ENCODE assay signal across 33 cellular contexts in the genomic region with DNA sequence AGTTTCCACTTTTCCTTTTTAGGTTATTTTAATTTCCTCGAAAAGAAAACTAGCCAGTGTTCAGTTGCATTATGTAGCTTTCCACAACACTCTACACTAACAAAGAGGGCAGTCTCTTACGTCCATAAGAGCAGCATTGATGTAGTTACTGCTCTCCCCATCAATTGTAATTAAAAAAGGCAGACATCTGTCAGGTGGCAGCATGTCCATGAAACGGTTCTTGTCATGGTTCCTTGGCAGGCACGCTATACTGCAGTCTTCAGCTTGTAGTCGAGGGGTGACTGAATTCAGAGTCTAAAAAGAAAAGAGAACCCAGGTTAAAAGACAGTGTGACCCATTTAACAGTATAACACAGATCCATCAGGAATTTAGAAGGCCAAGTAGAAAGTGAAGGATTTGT.
A peak's percentile ranks its signal among the peaks of the same experiment; 100 is the strongest.
DNase-seq lines count a peak whose midpoint lies in the region; ATAC-seq and FAIRE-seq lines count a peak whose summit lies in the region.
"Had no signal": no experiment of that assay in that cellular context is flagged by ENCODE, and none has a peak within 500 bp of the region (broad histone marks: within the 10 kb centered on the region; RNA-seq: fewer than 3 reads in every experiment).

No MANE protein-coding gene starts in this region.

- no peak for DNase-seq in activated T-cell treated with anti-CD3 and anti-CD28 coated beads, Interleukin-2, amount 50 U/mL, for 72 hours
- no peak for DNase-seq in activated T-cell treated with anti-CD3 and anti-CD28 coated beads, Interleukin-2, amount 50 U/mL, for 4 hours
- DNase-seq in anterior cingulate cortex (lab: John Stamatoyannopoulos, UW) = peak in 31 of 58 donors; percentile 1 to 82 (median 27)
- DNase-seq in medulla oblongata (ENCODE audit: extremely low spot score) = peak; percentile 87
- no peak for DNase-seq in HTR-8/SVneo (ENCODE audit: insufficient read length, low spot score)
- DNase-seq in SK-N-DZ (ENCODE audit: low spot score) = no peak
- DNase-seq: activated CD4-positive, alpha-beta T cell treated with anti-CD3 and anti-CD28 coated beads for 36 hours; activated naive CD4-positive, alpha-beta T cell; activated T-cell treated with anti-CD3 and anti-CD28 coated beads, Interleukin-2, amount 50 U/mL, for 48 hours; amniotic stem cell; CD4-positive, alpha-beta memory T cell; DMS153; effector CD8-positive, alpha-beta T cell; GOT3; HFFc6; left cardiac atrium; NCI-H1105; NCI-H1930; NCI-H2227 treated with DMSO at 0.1 percent for 48 hours; NCI-H774; stimulated activated CD4-positive, alpha-beta T cell treated with anti-CD3 and anti-CD28 coated beads, Interleukin-15, amount 100 ng/mL, for 24 hours; stimulated activated naive CD4-positive, alpha-beta T cell; T-helper 2 cell; tibial artery had no signal

- peak overlapping the region in 1 of 2 donors; percentile 14 for H3K4me3 Mint-ChIP-seq in activated T-cell treated with anti-CD3 and anti-CD28 coated beads, Interleukin-2, amount 50 U/mL, for 72 hours
- H3K4me3 Mint-ChIP-seq in activated T-cell treated with anti-CD3 and anti-CD28 coated beads, Interleukin-2, amount 50 U/mL, for 4 hours = no peak overlapping the region
- H3K4me3 Mint-ChIP-seq: activated CD4-positive, alpha-beta T cell treated with anti-CD3 and anti-CD28 coated beads for 36 hours; CD4-positive, alpha-beta memory T cell; HFFc6 had no signal

- peaks cover 19% of the 10 kb centered on the region for H3K4me1 Mint-ChIP-seq in activated T-cell treated with anti-CD3 and anti-CD28 coated beads, Interleukin-2, amount 50 U/mL, for 72 hours (ENCODE audit: low read depth)
- H3K4me1 Mint-ChIP-seq in activated T-cell treated with anti-CD3 and anti-CD28 coated beads, Interleukin-2, amount 50 U/mL, for 4 hours (ENCODE audit: low read depth) = peaks cover 15% of the 10 kb centered on the region

- H3K9me3 Mint-ChIP-seq in activated T-cell treated with anti-CD3 and anti-CD28 coated beads, Interleukin-2, amount 50 U/mL, for 72 hours = peaks cover 2 to 3% of the 10 kb centered on the region in 2 donors
- no peaks in the 10 kb centered on the region for H3K9me3 Mint-ChIP-seq in activated T-cell treated with anti-CD3 and anti-CD28 coated beads, Interleukin-2, amount 50 U/mL, for 4 hours
- H3K9me3 Mint-ChIP-seq: CD4-positive, alpha-beta memory T cell; HFFc6 had no signal

- H3K27ac ChIP-seq in temporal lobe (ENCODE audit: low read depth, low read length) = peak overlapping the region; percentile 48
- H3K27ac ChIP-seq: breast epithelium, epithelial cell of prostate, RWPE1, tibial artery had no signal

- peaks cover 4 to 5% of the 10 kb centered on the region in 2 donors for H3K36me3 Mint-ChIP-seq in activated T-cell treated with anti-CD3 and anti-CD28 coated beads, Interleukin-2, amount 50 U/mL, for 72 hours (ENCODE audit: insufficient read depth in 2 of 2)
- no peaks in the 10 kb centered on the region for H3K36me3 Mint-ChIP-seq in activated T-cell treated with anti-CD3 and anti-CD28 coated beads, Interleukin-2, amount 50 U/mL, for 4 hours (ENCODE audit: insufficient read depth)

- no peaks in the 10 kb centered on the region for H3K27me3 Mint-ChIP-seq in activated T-cell treated with anti-CD3 and anti-CD28 coated beads, Interleukin-2, amount 50 U/mL, for 72 hours (ENCODE audit: low read depth)
- no peaks in the 10 kb centered on the region for H3K27me3 Mint-ChIP-seq in activated T-cell treated with anti-CD3 and anti-CD28 coated beads, Interleukin-2, amount 50 U/mL, for 4 hours (ENCODE audit: low read depth)
- H3K27me3 Mint-ChIP-seq: activated CD4-positive, alpha-beta T cell treated with anti-CD3 and anti-CD28 coated beads for 36 hours; CD4-positive, alpha-beta memory T cell; progenitor cell of endocrine pancreas had no signal

- ATAC-seq in activated T-cell treated with anti-CD3 and anti-CD28 coated beads, Interleukin-2, amount 50 U/mL, for 72 hours (replicated peaks in 1 of 2) = no peak
- no peak for ATAC-seq in activated T-cell treated with anti-CD3 and anti-CD28 coated beads, Interleukin-2, amount 50 U/mL, for 4 hours
- ATAC-seq in HG02970 (IDR thresholded peaks at IDR 0.05; ENCODE audit: low FRiP score, unreplicated experiment) = no peak
- ATAC-seq: activated CD4-positive, alpha-beta T cell treated with anti-CD3 and anti-CD28 coated beads for 36 hours; K562; left cardiac atrium; SK-N-SH treated with all-trans-retinoic acid at 6 μM for 48 hours had no signal

- H3K27ac Mint-ChIP-seq in activated T-cell treated with anti-CD3 and anti-CD28 coated beads, Interleukin-2, amount 50 U/mL, for 72 hours = peak overlapping the region; percentile 54
- H3K27ac Mint-ChIP-seq: activated CD4-positive, alpha-beta T cell treated with anti-CD3 and anti-CD28 coated beads for 36 hours; CD4-positive, alpha-beta memory T cell; HFFc6; progenitor cell of endocrine pancreas had no signal

- no peak for FAIRE-seq in HTR-8/SVneo (lab: Jason Lieb, UNC)
- FAIRE-seq: GM12892, K562 had no signal

Comparison
In these comparisons a context has a peak if more than half of its experiments do, and no peak if none do; other contexts are left out.
1. DNase-seq: peak in anterior cingulate cortex (31 of 58) and medulla oblongata (single experiment); none in activated T-cell treated with anti-CD3 and anti-CD28 coated beads, Interleukin-2, amount 50 U/mL, for 72 hours (0 of 2), activated T-cell treated with anti-CD3 and anti-CD28 coated beads, Interleukin-2, amount 50 U/mL, for 4 hours (single experiment), HTR-8/SVneo (single experiment) and SK-N-DZ (single experiment).